ENCODE assay signal across 8 cellular contexts in genomic region chr1:153612755-153613331, GRCh38. TPM values are rescaled to one million over a fixed set of nuclear protein-coding genes. Genes with fewer than 3 reads are reported as not detected.
DNase-seq lines count a peak whose midpoint lies in the region; ATAC-seq and TF ChIP-seq lines count a peak whose summit lies in the region.

S100A16 (minus strand) TSS chr1:153613137; CDS start chr1:153608151, 4,986 bp downstream.

- H3K4me3 ChIP-seq in astrocyte of the spinal cord (ENCODE audit: low read depth, low read length) (peak within 1 kb of the TSS; percentile 86), iPS DF 6.9 (ENCODE audit: low read length) (peak within 1 kb of the TSS; percentile 1; the same call in 1 of the 2 replicates), skeletal muscle cell (ENCODE audit: low read depth, low read length) (peak within 1 kb of the TSS; percentile 71)

- H3K4me3 Mint-ChIP-seq in activated naive CD8-positive, alpha-beta T cell treated with anti-CD3 and anti-CD28 coated beads for 36 hours, result no peak within 1 kb of the TSS

- H3K27me3 ChIP-seq in iPS DF 6.9 (ENCODE audit: control insufficient read depth, insufficient read depth, low read length), result no peaks in the 10 kb centered on the region

- no peak for ATAC-seq in HG02981 (IDR thresholded peaks at IDR 0.05; ENCODE audit: unreplicated experiment)

- in situ Hi-C loops in astrocyte of the spinal cord (cut with HindIII; ENCODE audit: low sequenced_read_pairs), result no loop called here

- no peak for DNase-seq in H4 (ENCODE audit: low spot score)
- DNase-seq in astrocyte of the spinal cord (ENCODE audit: low read depth, low spot score), result peak; percentile 71
- no peak for DNase-seq in iPS DF 6.9 (ENCODE audit: low read depth, low spot score)
- no peak for DNase-seq in skeletal muscle cell (ENCODE audit: low read depth)
- no peak for DNase-seq in activated naive CD4-positive, alpha-beta T cell (lab: John Stamatoyannopoulos, UW)
- DNase-seq in activated naive CD8-positive, alpha-beta T cell treated with anti-CD3 and anti-CD28 coated beads for 36 hours, result no peak
- no peak for DNase-seq in NCI-H345 treated with DMSO at 0.1 percent for 48 hours (lab: John Stamatoyannopoulos, UW; ENCODE audit: unreplicated experiment)

- peaks cover 14% of the 10 kb centered on the region for H3K4me1 ChIP-seq in iPS DF 6.9 (ENCODE audit: control insufficient read depth, insufficient read depth, low read length)

- H3K9me3 Mint-ChIP-seq in activated naive CD8-positive, alpha-beta T cell treated with anti-CD3 and anti-CD28 coated beads for 36 hours, result no peaks in the 10 kb centered on the region

- WGBS in iPS DF 6.9 (ENCODE audit: insufficient coverage, insufficient read length), result no CpG with 5 or more reads among the region's 9 CpGs

- TF ChIP-seq CTCF in astrocyte of the spinal cord (IDR thresholded peaks at IDR 0.05; ENCODE audit: low read depth, low read length), result no peak

- H3K4me1 Mint-ChIP-seq in activated naive CD8-positive, alpha-beta T cell treated with anti-CD3 and anti-CD28 coated beads for 36 hours, result peaks cover 2% of the 10 kb centered on the region

- no peaks in the 10 kb centered on the region for H3K9me3 ChIP-seq in iPS DF 6.9 (ENCODE audit: control insufficient read depth, insufficient read depth, low read length)

- no peak within 1 kb of the TSS for H3K27ac ChIP-seq in iPS DF 6.9 (ENCODE audit: low read length)

- H3K36me3 ChIP-seq in iPS DF 6.9 (ENCODE audit: control insufficient read depth, insufficient read depth, low read length), result no peaks in the 10 kb centered on the region

- H3K36me3 Mint-ChIP-seq in activated naive CD8-positive, alpha-beta T cell treated with anti-CD3 and anti-CD28 coated beads for 36 hours, result no peaks in the 10 kb centered on the region

- no peaks in the 10 kb centered on the region for H3K27me3 Mint-ChIP-seq in activated naive CD8-positive, alpha-beta T cell treated with anti-CD3 and anti-CD28 coated beads for 36 hours

- H3K27ac Mint-ChIP-seq in activated naive CD8-positive, alpha-beta T cell treated with anti-CD3 and anti-CD28 coated beads for 36 hours, result no peak within 1 kb of the TSS

RNA-seq across cellular contexts. Expression of gene S100A16, which starts in this region (rescaled TPM):
- 25.1 and 35.9 TPM in 2 replicates for total RNA-seq in H4 (2014; rRNA removed; shearing (Covaris generic))
- not detected for total RNA-seq in activated naive CD8-positive, alpha-beta T cell treated with anti-CD3 and anti-CD28 coated beads for 36 hours

Comparison
In these comparisons a context has a peak if more than half of its experiments do, and no peak if none do; other contexts are left out.
1. RNA of gene S100A16 (total RNA-seq): 25.1 to 35.9 TPM in H4; not detected in activated naive CD8-positive, alpha-beta T cell treated with anti-CD3 and anti-CD28 coated beads for 36 hours; every median in the first group is over 10 times any median in the second.
2. H3K4me3 ChIP-seq: peak in every context shown above with its lines; median percentile 86 in astrocyte of the spinal cord; 71 in skeletal muscle cell; 1 in iPS DF 6.9.